Comparison of ENCODE assay signal across 9 cellular contexts in the genomic region with DNA sequence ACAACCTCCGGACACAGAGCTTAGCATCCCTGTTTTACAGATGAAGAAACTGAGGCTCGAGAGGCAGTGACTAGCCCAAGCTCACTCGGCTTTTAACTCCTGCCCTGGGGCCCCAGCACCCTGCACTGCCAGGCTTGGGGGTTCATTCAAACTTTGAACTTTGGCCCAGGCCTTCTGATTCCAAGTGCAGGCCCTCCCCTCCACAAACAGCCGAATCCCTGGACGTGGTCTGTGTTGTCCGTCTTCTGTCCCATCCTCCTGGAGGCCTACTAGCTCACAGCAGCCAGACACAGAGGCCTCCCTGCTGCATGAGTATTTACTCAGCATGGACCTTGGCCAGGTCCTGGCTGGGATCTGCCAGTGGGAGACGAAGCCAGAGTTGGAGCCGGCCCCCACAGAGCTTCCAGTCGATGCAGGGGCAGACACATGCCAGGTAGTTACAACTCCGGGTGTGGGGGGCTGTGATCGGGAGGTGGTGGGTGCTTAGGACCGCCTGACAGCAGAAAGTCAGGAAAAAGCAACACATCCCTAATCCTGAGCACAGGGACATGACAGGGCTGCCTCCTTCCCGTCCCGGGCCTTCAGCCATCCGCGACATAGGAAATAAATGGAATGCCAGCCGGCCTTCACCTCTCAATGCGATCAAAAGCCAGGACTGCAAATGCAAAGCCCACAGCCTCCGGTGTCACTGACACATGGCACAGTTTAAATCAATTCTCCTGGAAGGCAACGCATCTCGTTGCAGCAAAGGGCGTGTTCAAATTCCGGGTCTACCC. TPM values are rescaled to one million over a fixed set of nuclear protein-coding genes. Genes with fewer than 3 reads are reported as not detected.
A peak's percentile ranks its signal among the peaks of the same experiment; 100 is the strongest.
DNase-seq lines count a peak whose midpoint lies in the region; ATAC-seq, FAIRE-seq and TF ChIP-seq lines count a peak whose summit lies in the region.
"Had no signal": no experiment of that assay in that cellular context is flagged by ENCODE, and none has a peak within 500 bp of the region (broad histone marks: within the 10 kb centered on the region; RNA-seq: fewer than 3 reads in every experiment).

No MANE protein-coding gene starts in this region.

- H3K36me3 ChIP-seq in HUES48 (ENCODE audit: control insufficient read depth, insufficient read depth, low read length) (no peaks in the 10 kb centered on the region), astrocyte (ENCODE audit: insufficient read depth, low read length) (no peaks in the 10 kb centered on the region), iPS-20b (ENCODE audit: insufficient read depth, low read depth, low read length) (no peaks in the 10 kb centered on the region)

- TF ChIP-seq CTCF in astrocyte (IDR thresholded peaks at IDR 0.05; ENCODE audit: insufficient read depth, low read depth, low read length) (no peak), D721Med (IDR thresholded peaks at IDR 0.05; ENCODE audit: insufficient read depth, missing control alignments) (no peak)

- H2AFZ ChIP-seq in astrocyte (ENCODE audit: low read depth, low read length) = peak overlapping the region; percentile 29

- no peak for ATAC-seq in stimulated activated effector memory CD8-positive, alpha-beta T cell treated with anti-CD3 and anti-CD28 coated beads, Interleukin-12 subunit alpha, Interleukin-12 subunit beta, amount 100 ng/mL, for 72 hours
- ATAC-seq in GM19395 (IDR thresholded peaks at IDR 0.05; ENCODE audit: unreplicated experiment) = no peak

- H4K20me1 ChIP-seq in astrocyte (ENCODE audit: insufficient read depth, low read length) = peaks cover 69% of the 10 kb centered on the region

- H3K9ac ChIP-seq in HUES48 (ENCODE audit: low read depth, low read length) (peak overlapping the region; percentile 4; the same call in 1 of the 2 replicates), astrocyte (ENCODE audit: low read length) (peak overlapping the region; percentile 77), iPS-20b (ENCODE audit: low read depth, low read length) (peak overlapping the region; percentile 49; the same call in 1 of the 2 replicates)

- H3K27ac ChIP-seq in HUES48 (ENCODE audit: low read depth, low read length) (peak overlapping the region; percentile 90), astrocyte (ENCODE audit: low read depth, low read length) (peak overlapping the region; percentile 86), iPS-20b (ENCODE audit: low read length) (peak overlapping the region; percentile 13)
- H3K27ac ChIP-seq: HL-60 had no signal

- peak; percentile 86 for DNase-seq in astrocyte (ENCODE audit: low read depth)
- no peak for DNase-seq in stimulated activated effector memory CD8-positive, alpha-beta T cell treated with anti-CD3 and anti-CD28 coated beads, Interleukin-12 subunit alpha, Interleukin-12 subunit beta, amount 100 ng/mL, for 72 hours (ENCODE audit: low spot score in 2 of 2)
- DNase-seq in HTR-8/SVneo (ENCODE audit: insufficient read length, low spot score) = no peak
- no peak for DNase-seq in D721Med (ENCODE audit: insufficient read length, low spot score)
- DNase-seq in KBM-7 = no peak

- H3K4me3 Mint-ChIP-seq in astrocyte (ENCODE audit: unreplicated experiment) = peak overlapping the region; percentile 60
- H3K4me3 Mint-ChIP-seq in stimulated activated effector memory CD8-positive, alpha-beta T cell treated with anti-CD3 and anti-CD28 coated beads, Interleukin-12 subunit alpha, Interleukin-12 subunit beta, amount 100 ng/mL, for 72 hours = peak overlapping the region; percentile 79

- H3K27me3 ChIP-seq in HUES48 (ENCODE audit: control insufficient read depth, insufficient read depth, low read length) = 0 out of 2 replicates have a peak, but pooled peaks cover 2% of the 10 kb centered on the region
- H3K27me3 ChIP-seq in astrocyte (ENCODE audit: insufficient read depth, low read length) = no peaks in the 10 kb centered on the region
- H3K27me3 ChIP-seq in iPS-20b (ENCODE audit: insufficient read depth, low read length) = peaks cover 6% of the 10 kb centered on the region; the same call in 1 of the 2 replicates

- H3K4me1 Mint-ChIP-seq in astrocyte (ENCODE audit: low read depth, unreplicated experiment) = peaks cover 76% of the 10 kb centered on the region
- H3K4me1 Mint-ChIP-seq in stimulated activated effector memory CD8-positive, alpha-beta T cell treated with anti-CD3 and anti-CD28 coated beads, Interleukin-12 subunit alpha, Interleukin-12 subunit beta, amount 100 ng/mL, for 72 hours = peaks cover 91% of the 10 kb centered on the region

- no peak overlapping the region; the same call in 1 of the 2 replicates for H3K4me3 ChIP-seq in HUES48 (ENCODE audit: low read depth, low read length)
- H3K4me3 ChIP-seq in astrocyte (ENCODE audit: insufficient read depth, low read depth, low read length) = peak overlapping the region; percentile 35
- peak overlapping the region; percentile 14; the same call in 1 of the 2 replicates for H3K4me3 ChIP-seq in iPS-20b (ENCODE audit: low read length)

- H3K9me3 ChIP-seq in HUES48 (ENCODE audit: control insufficient read depth, insufficient read depth, low read length) = no peaks in the 10 kb centered on the region
- no peaks in the 10 kb centered on the region for H3K9me3 ChIP-seq in astrocyte (ENCODE audit: insufficient read depth, low read depth, low read length)
- H3K9me3 ChIP-seq in iPS-20b (ENCODE audit: insufficient read depth, low read depth, low read length) = no peaks in the 10 kb centered on the region

- H3K27me3 Mint-ChIP-seq in astrocyte (ENCODE audit: low read depth, unreplicated experiment) = no peaks in the 10 kb centered on the region

- peaks cover 41% of the 10 kb centered on the region for H3K4me1 ChIP-seq in HUES48 (ENCODE audit: control insufficient read depth, insufficient read depth, low read length)
- H3K4me1 ChIP-seq in astrocyte (ENCODE audit: insufficient read depth, low read length) = peaks cover 86% of the 10 kb centered on the region
- H3K4me1 ChIP-seq in iPS-20b (ENCODE audit: insufficient read depth, low read length) = peaks cover 18% of the 10 kb centered on the region

- H3K36me3 Mint-ChIP-seq in astrocyte (ENCODE audit: low read depth, unreplicated experiment) = peaks cover 2% of the 10 kb centered on the region
- peaks cover 63% of the 10 kb centered on the region for H3K36me3 Mint-ChIP-seq in stimulated activated effector memory CD8-positive, alpha-beta T cell treated with anti-CD3 and anti-CD28 coated beads, Interleukin-12 subunit alpha, Interleukin-12 subunit beta, amount 100 ng/mL, for 72 hours

- H3K79me2 ChIP-seq in astrocyte (ENCODE audit: insufficient read depth, low read length) = peaks cover 99% of the 10 kb centered on the region

- peak overlapping the region; percentile 96 for H3K27ac Mint-ChIP-seq in astrocyte (ENCODE audit: unreplicated experiment)
- peak overlapping the region; percentile 99 for H3K27ac Mint-ChIP-seq in stimulated activated effector memory CD8-positive, alpha-beta T cell treated with anti-CD3 and anti-CD28 coated beads, Interleukin-12 subunit alpha, Interleukin-12 subunit beta, amount 100 ng/mL, for 72 hours

- peak overlapping the region; percentile 93 for H3K4me2 ChIP-seq in astrocyte (ENCODE audit: low read length)

- in situ Hi-C loops in KBM-7 (cut with MboI; ENCODE audit: low pct_unique_long_range_greater_than_20kb, low sequenced_read_pairs) = no loop called here

- no peak for FAIRE-seq in astrocyte (lab: Jason Lieb, UNC)
- FAIRE-seq in HTR-8/SVneo (lab: Jason Lieb, UNC) = no peak
- no peak for FAIRE-seq in D721Med (lab: Jason Lieb, UNC)

- H3K9me3 Mint-ChIP-seq in astrocyte (ENCODE audit: unreplicated experiment) = no peaks in the 10 kb centered on the region
- H3K9me3 Mint-ChIP-seq in stimulated activated effector memory CD8-positive, alpha-beta T cell treated with anti-CD3 and anti-CD28 coated beads, Interleukin-12 subunit alpha, Interleukin-12 subunit beta, amount 100 ng/mL, for 72 hours = no peaks in the 10 kb centered on the region

RNA-seq across cellular contexts. Expression of a gene that starts 7.4 kb away (rescaled TPM):
- total RNA-seq in astrocyte = 34.2 and 39.6 TPM in 2 replicates

RNA-seq across cellular contexts. Expression of a gene that starts 46.7 kb away (rescaled TPM):
- total RNA-seq in astrocyte = 10.4 and 13.8 TPM in 2 replicates

Comparison
In these comparisons a context has a peak if more than half of its experiments do, and no peak if none do; other contexts are left out.
1. H3K27ac ChIP-seq: peak in every context shown above with its lines; median percentile 90 in HUES48; 86 in astrocyte; 13 in iPS-20b.
2. H3K9ac ChIP-seq: peak in every context shown above with its lines; median percentile 77 in astrocyte; 49 in iPS-20b; 4 in HUES48.